ENCODE assay signal across 8 cellular contexts in genomic region chr14:90398315-90398811, GRCh38. TPM values are rescaled to one million over a fixed set of nuclear protein-coding genes. Genes with fewer than 3 reads are reported as not detected.
DNase-seq lines count a peak whose midpoint lies in the region; ATAC-seq and TF ChIP-seq lines count a peak whose summit lies in the region.

No MANE protein-coding gene starts in this region.

- no peaks in the 10 kb centered on the region for H3K9me3 ChIP-seq in T-helper 17 cell (ENCODE audit: control insufficient read depth, low read length, poor library complexity, severe bottlenecking)
- H3K9me3 ChIP-seq in iPS-20b (ENCODE audit: insufficient read depth, low read depth, low read length), result no peaks in the 10 kb centered on the region

- H3K27me3 ChIP-seq in iPS-20b (ENCODE audit: insufficient read depth, low read length), result peaks cover 12% of the 10 kb centered on the region

- no peak for TF ChIP-seq CTCF in CD14-positive monocyte (IDR thresholded peaks at IDR 0.05)
- TF ChIP-seq CTCF in astrocyte of the cerebellum (IDR thresholded peaks at IDR 0.05; ENCODE audit: low read depth, low read length, missing control alignments), result no peak

- DNase-seq in CD14-positive monocyte (ENCODE audit: low spot score), result peak; percentile 70
- DNase-seq in HuH-7.5 (ENCODE audit: low spot score), result peak; percentile 22
- DNase-seq in T-helper 17 cell, result peak; percentile 34 to 56 (median 41)
- no peak for DNase-seq in astrocyte of the cerebellum (ENCODE audit: low read depth)
- DNase-seq in stimulated activated CD4-positive, alpha-beta T cell treated with anti-CD3 and anti-CD28 coated beads, Interleukin-12 subunit alpha, Interleukin-12 subunit beta, amount 100 ng/mL, for 4 hours, result peak; percentile 48
- no peak for DNase-seq in DMS114 treated with DMSO at 0.1 percent for 48 hours (lab: John Stamatoyannopoulos, UW; ENCODE audit: unreplicated experiment)

- peak overlapping the region; percentile 88 to 95 (median 94) for H3K27ac Mint-ChIP-seq in CD14-positive monocyte
- peak overlapping the region; percentile 96 for H3K27ac Mint-ChIP-seq in T-helper 17 cell

- H3K27me3 Mint-ChIP-seq in CD14-positive monocyte (ENCODE audit: low read depth in 3 of 3), result peaks cover 0 to 4% (median 0%) of the 10 kb centered on the region in 3 donors
- H3K27me3 Mint-ChIP-seq in T-helper 17 cell, result no peaks in the 10 kb centered on the region

- H3K9me3 Mint-ChIP-seq in CD14-positive monocyte, result no peaks in the 10 kb centered on the region

- in situ Hi-C loops in astrocyte of the cerebellum (cut with HindIII; ENCODE audit: low sequenced_read_pairs), result no loop called here

- peaks cover 14% of the 10 kb centered on the region; the same call in 1 of the 2 replicates for H3K4me1 ChIP-seq in iPS-20b (ENCODE audit: insufficient read depth, low read length)

- no peak overlapping the region for H3K27ac ChIP-seq in iPS-20b (ENCODE audit: low read length)

- peak overlapping the region; percentile 93 for H3K4me3 ChIP-seq in astrocyte of the cerebellum (ENCODE audit: low read depth, low read length)
- peak overlapping the region; percentile 98 for H3K4me3 ChIP-seq in iPS-20b (ENCODE audit: low read length)

- H3K4me1 Mint-ChIP-seq in CD14-positive monocyte (peaks cover 46% of the 10 kb centered on the region), T-helper 17 cell (peaks cover 43% of the 10 kb centered on the region)

- H3K4me3 Mint-ChIP-seq in CD14-positive monocyte (peak overlapping the region; percentile 89 to 90), T-helper 17 cell (peak overlapping the region; percentile 95)

- H3K36me3 ChIP-seq in iPS-20b (ENCODE audit: insufficient read depth, low read depth, low read length), result peaks cover 36% of the 10 kb centered on the region

- H3K9ac ChIP-seq in iPS-20b (ENCODE audit: low read depth, low read length), result peak overlapping the region; percentile 74; the same call in 1 of the 2 replicates

- ATAC-seq in GM19438 (IDR thresholded peaks at IDR 0.05; ENCODE audit: low read depth, unreplicated experiment) (peak; percentile 14), T-helper 17 cell (peak; percentile 32)

- peaks cover 33 to 35% of the 10 kb centered on the region in 2 donors for H3K36me3 Mint-ChIP-seq in CD14-positive monocyte
- peaks cover 19% of the 10 kb centered on the region for H3K36me3 Mint-ChIP-seq in T-helper 17 cell (ENCODE audit: low read depth)

- intact Hi-C loops in CD14-positive monocyte (cut with micrococcal nuclease), result loop anchor here (5.0 to 10.0 kb wide), 5 partner anchors 106 to 446 kb away; partner anchors contain the start of gene EFCAB11 (in 1 of the 2)

RNA-seq across cellular contexts. Expression of gene CALM1, which starts 1.5 kb away (rescaled TPM):
- polyA plus RNA-seq in CD14-positive monocyte, result 100 to 1,000 TPM; 906 to 912 TPM
- 100 to 1,000 TPM; 872 to 886 TPM for total RNA-seq in T-helper 17 cell

Comparison
In these comparisons a context has a peak if more than half of its experiments do, and no peak if none do; other contexts are left out.
1. DNase-seq: peak in CD14-positive monocyte (single experiment), HuH-7.5 (single experiment), T-helper 17 cell (3 of 3) and stimulated activated CD4-positive, alpha-beta T cell treated with anti-CD3 and anti-CD28 coated beads, Interleukin-12 subunit alpha, Interleukin-12 subunit beta, amount 100 ng/mL, for 4 hours (single experiment); none in astrocyte of the cerebellum (single experiment) and DMS114 treated with DMSO at 0.1 percent for 48 hours (single experiment).